ENCODE assay signal across 1 cellular context in the genomic region with DNA sequence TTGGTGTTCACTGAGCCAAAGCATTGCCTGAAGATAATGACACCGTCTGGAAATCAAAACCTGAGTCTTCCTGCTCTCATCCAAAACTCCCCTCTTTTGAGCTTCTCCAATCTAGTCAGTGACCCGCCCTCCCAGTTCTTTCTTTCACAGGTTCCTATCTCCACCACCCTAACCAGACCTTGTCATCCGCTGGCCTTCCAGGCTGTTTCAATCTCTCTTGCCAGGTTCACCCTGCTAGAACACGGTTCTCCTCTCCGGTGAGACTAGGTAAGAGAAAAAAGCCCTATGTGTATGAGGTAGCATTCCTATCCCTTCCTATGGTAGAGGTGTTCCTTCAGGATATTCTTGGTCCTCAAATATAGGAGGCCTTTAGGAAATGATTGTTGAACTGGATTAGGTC.
TF ChIP-seq lines count a peak whose summit lies in the region.

No MANE protein-coding gene starts in this region.

TF ChIP-seq in K562, 482 proteins besides CTCF, POLR2A, EP300 and RAD21:
- no peak for TF ChIP-seq ZNF174 (CRISPR knock-in tag; IDR thresholded peaks at IDR 0.05)
- TF ChIP-seq HMBOX1 (IDR thresholded peaks at IDR 0.05) = peak; percentile 61; the same call in 1 of the 2 replicates
- no peak for TF ChIP-seq MTA2 (IDR thresholded peaks at IDR 0.05; ENCODE audit: low read depth)
